Comparison of ENCODE assay signal across 29 cellular contexts in the genomic region with DNA sequence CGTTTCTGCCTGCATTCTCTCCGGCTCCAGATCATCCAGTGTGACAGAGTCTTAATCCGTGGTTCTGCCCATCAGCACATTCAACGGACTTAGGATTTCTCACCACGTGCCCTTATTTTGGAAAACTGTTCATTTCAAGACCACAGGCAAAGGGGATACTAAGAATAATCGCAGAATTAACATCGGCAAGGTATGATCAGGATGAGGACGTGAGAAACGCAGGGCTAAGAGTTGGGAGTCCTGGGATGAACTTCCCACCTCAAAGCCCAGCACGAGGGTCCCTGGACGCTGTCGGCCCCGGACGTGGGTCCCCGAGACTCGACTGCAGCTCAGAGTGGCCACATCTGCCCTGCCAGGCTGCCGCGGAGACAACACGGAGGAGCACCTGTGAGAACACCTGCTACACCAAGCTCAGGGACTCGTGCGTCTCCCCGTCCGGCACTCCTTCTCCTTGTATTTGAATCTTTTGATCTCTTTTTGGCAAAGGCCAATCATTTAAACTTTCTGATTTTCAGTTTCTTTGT.
"Had no signal": no experiment of that assay in that cellular context is flagged by ENCODE, and none has a peak within 500 bp of the region (broad histone marks: within the 10 kb centered on the region; RNA-seq: fewer than 3 reads in every experiment).

No MANE protein-coding gene starts in this region.

- H3K27me3 Mint-ChIP-seq: progenitor cell of endocrine pancreas; stimulated activated naive B cell treated with anti-CD40 and anti-IgM and Interleukin-4, amounts not matched to agents 10 μg/mL and 1 μg/mL and 100 μg/mL, for 72 hours; stimulated activated naive CD8-positive, alpha-beta T cell treated with anti-CD3 and anti-CD28 coated beads, Interleukin-15, Interleukin-2, amounts not matched to agents 100 ng/mL and 50 ng/mL, for 24 hours had no signal

- H3K9me3 ChIP-seq: neutrophil, ovary, psoas muscle, right lobe of liver, sigmoid colon, stomach, thoracic aorta, thyroid gland, tibial nerve, upper lobe of right lung, uterus had no signal

- H3K9ac ChIP-seq: neural progenitor cell, parathyroid adenoma had no signal

- H3K36me3 Mint-ChIP-seq: naive thymus-derived CD4-positive, alpha-beta T cell; natural killer cell; neural progenitor cell; stimulated activated effector memory CD8-positive, alpha-beta T cell treated with anti-CD3 and anti-CD28 coated beads, Interleukin-12 subunit alpha, Interleukin-12 subunit beta, amount 100 ng/mL, for 72 hours; stimulated activated naive B cell treated with anti-CD40 and anti-IgM and Interleukin-4, amounts not matched to agents 10 μg/mL and 1 μg/mL and 100 μg/mL, for 72 hours; type B pancreatic cell had no signal

- DNase-seq: naive thymus-derived CD4-positive, alpha-beta T cell; natural killer cell; nucleus accumbens; ovary; psoas muscle; right cardiac atrium; right lobe of liver; sigmoid colon; small intestine; stimulated activated CD4-positive, alpha-beta T cell treated with anti-CD3 and anti-CD28 coated beads, Interleukin-15, amount 100 ng/mL, for 24 hours; stimulated activated CD4-positive, alpha-beta T cell treated with anti-CD3 and anti-CD28 coated beads, Interleukin-2, amount 100 ng/mL, for 24 hours; stimulated activated CD4-positive, alpha-beta T cell treated with anti-CD3 and anti-CD28 coated beads, Interleukin-2, amount 100 ng/mL, for 48 hours; stimulated activated CD4-positive, alpha-beta T cell treated with anti-CD3 and anti-CD28 coated beads, Interleukin-4, amount 100 ng/mL, for 24 hours; stimulated activated naive B cell treated with anti-CD40 and anti-IgM and Interleukin-4, amounts not matched to agents 10 μg/mL and 1 μg/mL and 100 μg/mL, for 72 hours; stimulated activated naive CD4-positive, alpha-beta T cell treated with Interleukin-2 at 50 U/mL for 16 hours; stomach; thyroid gland; upper lobe of right lung; uterus had no signal

- H2AFZ ChIP-seq: neural progenitor cell, parathyroid adenoma had no signal

- H3K27me3 ChIP-seq: neural progenitor cell, neutrophil, ovary, right lobe of liver, sigmoid colon, stomach, thyroid gland, tibial nerve, upper lobe of right lung, uterus had no signal

- H3K36me3 ChIP-seq: neural progenitor cell, neutrophil, ovary, right lobe of liver, sigmoid colon, stomach, thoracic aorta, thyroid gland, tibial nerve, upper lobe of right lung, uterus had no signal

- H3K9me3 Mint-ChIP-seq: natural killer cell; nephron; neural progenitor cell; stimulated activated naive CD8-positive, alpha-beta T cell treated with anti-CD3 and anti-CD28 coated beads, Interleukin-15, Interleukin-2, amounts not matched to agents 100 ng/mL and 50 ng/mL, for 24 hours; type B pancreatic cell had no signal

- H3K4me3 Mint-ChIP-seq: naive thymus-derived CD4-positive, alpha-beta T cell; natural killer cell; nephron; stimulated activated effector memory CD8-positive, alpha-beta T cell treated with anti-CD3 and anti-CD28 coated beads, Interleukin-12 subunit alpha, Interleukin-12 subunit beta, amount 100 ng/mL, for 72 hours; stimulated activated naive B cell treated with anti-CD40 and anti-IgM and Interleukin-4, amounts not matched to agents 10 μg/mL and 1 μg/mL and 100 μg/mL, for 72 hours; stimulated activated naive CD8-positive, alpha-beta T cell treated with anti-CD3 and anti-CD28 coated beads, Interleukin-15, Interleukin-2, amounts not matched to agents 100 ng/mL and 50 ng/mL, for 24 hours; type B pancreatic cell had no signal

- H3K4me2 ChIP-seq: neural progenitor cell had no signal

- H3K4me1 Mint-ChIP-seq: natural killer cell; nephron; stimulated activated effector memory CD8-positive, alpha-beta T cell treated with anti-CD3 and anti-CD28 coated beads, Interleukin-12 subunit alpha, Interleukin-12 subunit beta, amount 100 ng/mL, for 72 hours; stimulated activated naive B cell treated with anti-CD40 and anti-IgM and Interleukin-4, amounts not matched to agents 10 μg/mL and 1 μg/mL and 100 μg/mL, for 72 hours had no signal

- H3K4me1 ChIP-seq: neural progenitor cell, parathyroid adenoma, psoas muscle, right lobe of liver, sigmoid colon, stomach, thyroid gland, tibial nerve, upper lobe of right lung, uterus had no signal

- ATAC-seq: naive thymus-derived CD4-positive, alpha-beta T cell; natural killer cell; psoas muscle; right cardiac atrium; right lobe of liver; stimulated activated effector memory CD8-positive, alpha-beta T cell treated with anti-CD3 and anti-CD28 coated beads, Interleukin-12 subunit alpha, Interleukin-12 subunit beta, amount 100 ng/mL, for 72 hours; stimulated activated naive B cell treated with anti-CD40 and anti-IgM and Interleukin-4, amounts not matched to agents 10 μg/mL and 1 μg/mL and 100 μg/mL, for 72 hours; upper lobe of right lung had no signal

- H3K27ac ChIP-seq: neural progenitor cell, neutrophil, ovary, parathyroid adenoma, psoas muscle, right lobe of liver, sigmoid colon, stomach, thoracic aorta, thyroid gland, tibial nerve, upper lobe of right lung, uterus had no signal

- H3K4me3 ChIP-seq: neural progenitor cell, ovary, psoas muscle, right lobe of liver, sigmoid colon, stomach, thoracic aorta, thyroid gland, tibial nerve, upper lobe of right lung, uterus had no signal

- H3K27ac Mint-ChIP-seq: naive thymus-derived CD4-positive, alpha-beta T cell; natural killer cell; nephron; neural progenitor cell; progenitor cell of endocrine pancreas; stimulated activated effector memory CD8-positive, alpha-beta T cell treated with anti-CD3 and anti-CD28 coated beads, Interleukin-12 subunit alpha, Interleukin-12 subunit beta, amount 100 ng/mL, for 72 hours; stimulated activated naive B cell treated with anti-CD40 and anti-IgM and Interleukin-4, amounts not matched to agents 10 μg/mL and 1 μg/mL and 100 μg/mL, for 72 hours; stimulated activated naive CD8-positive, alpha-beta T cell treated with anti-CD3 and anti-CD28 coated beads, Interleukin-15, Interleukin-2, amounts not matched to agents 100 ng/mL and 50 ng/mL, for 24 hours; type B pancreatic cell had no signal
